ENCODE assay signal across 17 cellular contexts in genomic region chr20:35387334-35387733, GRCh38. TPM values are rescaled to one million over a fixed set of nuclear protein-coding genes. Genes with fewer than 3 reads are reported as not detected.
DNase-seq lines count a peak whose midpoint lies in the region; ATAC-seq, FAIRE-seq and TF ChIP-seq lines count a peak whose summit lies in the region.
"Had no signal": no experiment of that assay in that cellular context is flagged by ENCODE, and none has a peak within 500 bp of the region (broad histone marks: within the 10 kb centered on the region; RNA-seq: fewer than 3 reads in every experiment).

No MANE protein-coding gene starts in this region.

- TF ChIP-seq CTCF in fibroblast of the aortic adventitia (IDR thresholded peaks at IDR 0.05; ENCODE audit: insufficient read depth, low read length), result no peak

- no peak overlapping the region for H3K4me3 ChIP-seq in fibroblast of the aortic adventitia (ENCODE audit: low read depth, low read length)
- H3K4me3 ChIP-seq: ascending aorta, thoracic aorta had no signal

- DNase-seq in DMS79 (lab: John Stamatoyannopoulos, UW), result peak; percentile 1
- DNase-seq in DMS79 treated with DMSO at 0.1 percent for 48 hours (lab: John Stamatoyannopoulos, UW), result no peak
- DNase-seq in SK-MEL-5 (ENCODE audit: low read depth, low spot score), result peak; percentile 17
- peak; percentile 55 for DNase-seq in fibroblast of the aortic adventitia (ENCODE audit: low read depth)
- DNase-seq in urothelium cell line (ENCODE audit: low spot score), result peak; percentile 67
- no peak for DNase-seq in SHP77 treated with DMSO at 0.1 percent for 48 hours (lab: John Stamatoyannopoulos, UW)
- no peak for DNase-seq in cardiac septum (ENCODE audit: low spot score)
- DNase-seq: 8988T; activated CD4-positive, alpha-beta T cell treated with anti-CD3 and anti-CD28 coated beads for 36 hours; activated T-cell treated with anti-CD3 and anti-CD28 coated beads, Interleukin-2, amount 50 U/mL, for 72 hours; DMS153; endodermal cell; NCI-H345 had no signal

- no peak for FAIRE-seq in urothelium cell line (lab: Jason Lieb, UNC)
- FAIRE-seq: GM12891 had no signal

- in situ Hi-C loops in SK-MEL-5 (cut with HindIII; ENCODE audit: low pct_unique_long_range_greater_than_20kb, low sequenced_read_pairs), result no loop called here

- ATAC-seq in HG03565 (IDR thresholded peaks at IDR 0.05; ENCODE audit: unreplicated experiment), result no peak
- ATAC-seq: activated CD4-positive, alpha-beta T cell treated with anti-CD3 and anti-CD28 coated beads for 36 hours; activated T-cell treated with anti-CD3 and anti-CD28 coated beads, Interleukin-2, amount 50 U/mL, for 72 hours had no signal

- intact Hi-C loops in cardiac septum (cut with DNase I), result no loop called here

RNA-seq across cellular contexts. Expression of gene UQCC1, which starts 24.4 kb away (rescaled TPM):
- 37.8 and 42.9 TPM in 2 replicates for total RNA-seq in SK-MEL-5 (2014; rRNA removed; shearing (Covaris generic))
- 20.8 and 32.5 TPM in 2 replicates for polyA plus RNA-seq in SK-MEL-5 (2015; cell fraction: cytosol; rRNA removed)
- 127 and 140 TPM in 2 replicates for polyA plus RNA-seq in SK-MEL-5 (2015; cell fraction: nucleus; rRNA removed)
- total RNA-seq in fibroblast of the aortic adventitia (ENCODE audit: low replicate concordance) (24.4 and 26.9 TPM in 2 replicates), cardiac septum (71.0 TPM)

RNA-seq across cellular contexts. Expression of gene GDF5, which starts 50.7 kb away (rescaled TPM):
- total RNA-seq in SK-MEL-5 (2014; rRNA removed; shearing (Covaris generic)), result not detected in 2 replicates
- polyA plus RNA-seq in SK-MEL-5 (2015; cell fraction: cytosol; rRNA removed), result not detected in 2 replicates
- polyA plus RNA-seq in SK-MEL-5 (2015; cell fraction: nucleus; rRNA removed), result not detected in 2 replicates
- total RNA-seq in fibroblast of the aortic adventitia (ENCODE audit: low replicate concordance) (4.8 and 27.6 TPM in 2 replicates), cardiac septum (not detected)
- total RNA-seq: activated CD4-positive, alpha-beta T cell treated with anti-CD3 and anti-CD28 coated beads for 36 hours; activated T-cell treated with anti-CD3 and anti-CD28 coated beads, Interleukin-2, amount 50 U/mL, for 72 hours; endodermal cell had no signal

Comparison
In these comparisons a context has a peak if more than half of its experiments do, and no peak if none do; other contexts are left out.
1. DNase-seq: peak in DMS79 (single experiment), SK-MEL-5 (single experiment), fibroblast of the aortic adventitia (single experiment) and urothelium cell line (single experiment); none in DMS79 treated with DMSO at 0.1 percent for 48 hours (single experiment), SHP77 treated with DMSO at 0.1 percent for 48 hours (single experiment) and cardiac septum (single experiment).